1 cellular context compared by ENCODE assay signal in genomic region chr3:23945903-23946751, GRCh38.
A peak's percentile ranks its signal among the peaks of the same experiment; 100 is the strongest.
TF ChIP-seq lines count a peak whose summit lies in the region.

No MANE protein-coding gene starts in this region.

TF ChIP-seq in HepG2, 621 proteins besides CTCF, POLR2A, EP300 and RAD21 (continued from another document and continues in another):
- TF ChIP-seq, protein P1, sequence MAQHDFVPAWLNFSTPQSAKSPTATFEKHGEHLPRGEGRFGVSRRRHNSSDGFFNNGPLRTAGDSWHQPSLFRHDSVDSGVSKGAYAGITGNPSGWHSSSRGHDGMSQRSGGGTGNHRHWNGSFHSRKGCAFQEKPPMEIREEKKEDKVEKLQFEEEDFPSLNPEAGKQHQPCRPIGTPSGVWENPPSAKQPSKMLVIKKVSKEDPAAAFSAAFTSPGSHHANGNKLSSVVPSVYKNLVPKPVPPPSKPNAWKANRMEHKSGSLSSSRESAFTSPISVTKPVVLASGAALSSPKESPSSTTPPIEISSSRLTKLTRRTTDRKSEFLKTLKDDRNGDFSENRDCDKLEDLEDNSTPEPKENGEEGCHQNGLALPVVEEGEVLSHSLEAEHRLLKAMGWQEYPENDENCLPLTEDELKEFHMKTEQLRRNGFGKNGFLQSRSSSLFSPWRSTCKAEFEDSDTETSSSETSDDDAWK (CRISPR knock-in tag; IDR thresholded peaks at IDR 0.05) = no peak
- TF ChIP-seq MBD4 (IDR thresholded peaks at IDR 0.05; ENCODE audit: borderline replicate concordance, low read length) = no peak
- no peak for TF ChIP-seq NR2F6 (IDR thresholded peaks at IDR 0.05)
- peak; percentile 34; the same call in 1 of the 2 replicates for TF ChIP-seq NR2F6 (CRISPR knock-in tag; IDR thresholded peaks at IDR 0.05)
- no peak for TF ChIP-seq HOXA9 (CRISPR knock-in tag; IDR thresholded peaks at IDR 0.05; ENCODE audit: borderline replicate concordance)
- no peak for TF ChIP-seq FOXM1 (CRISPR knock-in tag; IDR thresholded peaks at IDR 0.05)
- TF ChIP-seq CBX2 (IDR thresholded peaks at IDR 0.05; ENCODE audit: low read depth, low read length) = no peak
- no peak for TF ChIP-seq CBX2 (CRISPR knock-in tag; IDR thresholded peaks at IDR 0.05; ENCODE audit: low read depth)
- peak; percentile 82 for TF ChIP-seq ZNF564 (CRISPR knock-in tag; IDR thresholded peaks at IDR 0.05)
- TF ChIP-seq KLF12 (CRISPR knock-in tag; IDR thresholded peaks at IDR 0.05; ENCODE audit: borderline replicate concordance) = peak; percentile 47; the same call in 1 of the 2 replicates
- no peak; the same call in 1 of the 2 replicates for TF ChIP-seq DR1 (CRISPR knock-in tag; IDR thresholded peaks at IDR 0.05)
- TF ChIP-seq ERF (CRISPR knock-in tag; IDR thresholded peaks at IDR 0.05) = peak; percentile 70; the same call in 1 of the 2 replicates
- TF ChIP-seq CCAR2 (optimal IDR thresholded peaks at IDR 0.05; ENCODE audit: low read depth, low read length) = no peak
- peak; percentile 58 for TF ChIP-seq TAF1 (CRISPR knock-in tag; IDR thresholded peaks at IDR 0.05)
- no peak for TF ChIP-seq KLF9 (CRISPR knock-in tag; IDR thresholded peaks at IDR 0.05; ENCODE audit: low read depth)
- TF ChIP-seq SIX1 (CRISPR knock-in tag; IDR thresholded peaks at IDR 0.05; ENCODE audit: borderline replicate concordance) = no peak
- 0 out of 2 replicates have a peak, but pooled peaks have one; percentile 19 for TF ChIP-seq RFX5 (IDR thresholded peaks at IDR 0.05; ENCODE audit: low read depth, low read length)
- TF ChIP-seq SOX13 (IDR thresholded peaks at IDR 0.05) = no peak
- TF ChIP-seq SOX13 (CRISPR knock-in tag; conservative IDR thresholded peaks at IDR 0.05 in 1 of 2, IDR thresholded peaks at IDR 0.05 in 1 of 2) = peak in 1 of 2 experiments; percentile 52; a peak in 2 of 4 replicates
- 0 out of 2 replicates have a peak, but pooled peaks have one; percentile 47 for TF ChIP-seq ZNF225 (CRISPR knock-in tag; IDR thresholded peaks at IDR 0.05)
- TF ChIP-seq XRCC5 (optimal IDR thresholded peaks at IDR 0.05; ENCODE audit: low read length) = peak; percentile 39
- TF ChIP-seq PPARG (CRISPR knock-in tag; conservative IDR thresholded peaks at IDR 0.05) = peak; percentile 57; the same call in 1 of the 2 replicates
- no peak for TF ChIP-seq HHEX (CRISPR knock-in tag; IDR thresholded peaks at IDR 0.05)
- TF ChIP-seq, protein P2, sequence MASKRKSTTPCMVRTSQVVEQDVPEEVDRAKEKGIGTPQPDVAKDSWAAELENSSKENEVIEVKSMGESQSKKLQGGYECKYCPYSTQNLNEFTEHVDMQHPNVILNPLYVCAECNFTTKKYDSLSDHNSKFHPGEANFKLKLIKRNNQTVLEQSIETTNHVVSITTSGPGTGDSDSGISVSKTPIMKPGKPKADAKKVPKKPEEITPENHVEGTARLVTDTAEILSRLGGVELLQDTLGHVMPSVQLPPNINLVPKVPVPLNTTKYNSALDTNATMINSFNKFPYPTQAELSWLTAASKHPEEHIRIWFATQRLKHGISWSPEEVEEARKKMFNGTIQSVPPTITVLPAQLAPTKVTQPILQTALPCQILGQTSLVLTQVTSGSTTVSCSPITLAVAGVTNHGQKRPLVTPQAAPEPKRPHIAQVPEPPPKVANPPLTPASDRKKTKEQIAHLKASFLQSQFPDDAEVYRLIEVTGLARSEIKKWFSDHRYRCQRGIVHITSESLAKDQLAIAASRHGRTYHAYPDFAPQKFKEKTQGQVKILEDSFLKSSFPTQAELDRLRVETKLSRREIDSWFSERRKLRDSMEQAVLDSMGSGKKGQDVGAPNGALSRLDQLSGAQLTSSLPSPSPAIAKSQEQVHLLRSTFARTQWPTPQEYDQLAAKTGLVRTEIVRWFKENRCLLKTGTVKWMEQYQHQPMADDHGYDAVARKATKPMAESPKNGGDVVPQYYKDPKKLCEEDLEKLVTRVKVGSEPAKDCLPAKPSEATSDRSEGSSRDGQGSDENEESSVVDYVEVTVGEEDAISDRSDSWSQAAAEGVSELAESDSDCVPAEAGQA (IDR thresholded peaks at IDR 0.05; ENCODE audit: low read depth) = 0 out of 2 replicates have a peak, but pooled peaks have one; percentile 26
- TF ChIP-seq, protein P2 (CRISPR knock-in tag; IDR thresholded peaks at IDR 0.05; ENCODE audit: borderline replicate concordance) = 0 out of 2 replicates have a peak, but pooled peaks have one; percentile 67
- peak; percentile 63; the same call in 1 of the 2 replicates for TF ChIP-seq NFKB2 (CRISPR knock-in tag; IDR thresholded peaks at IDR 0.05; ENCODE audit: borderline replicate concordance)
- TF ChIP-seq ZMYM4 (CRISPR knock-in tag; IDR thresholded peaks at IDR 0.05) = peak; percentile 86
- TF ChIP-seq ARNT (IDR thresholded peaks at IDR 0.05) = no peak
- TF ChIP-seq TARDBP (CRISPR knock-in tag; IDR thresholded peaks at IDR 0.05) = peak; percentile 62; the same call in 1 of the 2 replicates
- 0 out of 2 replicates have a peak, but pooled peaks have one; percentile 88 for TF ChIP-seq GLI4 (CRISPR knock-in tag; IDR thresholded peaks at IDR 0.05; ENCODE audit: borderline replicate concordance)
- TF ChIP-seq ARNTL (CRISPR knock-in tag; IDR thresholded peaks at IDR 0.05) = peak; percentile 100
- TF ChIP-seq ATRX (CRISPR knock-in tag; IDR thresholded peaks at IDR 0.05; ENCODE audit: borderline replicate concordance) = no peak
- TF ChIP-seq SP140L (CRISPR knock-in tag; IDR thresholded peaks at IDR 0.05; ENCODE audit: borderline replicate concordance) = no peak
- TF ChIP-seq, protein P3, sequence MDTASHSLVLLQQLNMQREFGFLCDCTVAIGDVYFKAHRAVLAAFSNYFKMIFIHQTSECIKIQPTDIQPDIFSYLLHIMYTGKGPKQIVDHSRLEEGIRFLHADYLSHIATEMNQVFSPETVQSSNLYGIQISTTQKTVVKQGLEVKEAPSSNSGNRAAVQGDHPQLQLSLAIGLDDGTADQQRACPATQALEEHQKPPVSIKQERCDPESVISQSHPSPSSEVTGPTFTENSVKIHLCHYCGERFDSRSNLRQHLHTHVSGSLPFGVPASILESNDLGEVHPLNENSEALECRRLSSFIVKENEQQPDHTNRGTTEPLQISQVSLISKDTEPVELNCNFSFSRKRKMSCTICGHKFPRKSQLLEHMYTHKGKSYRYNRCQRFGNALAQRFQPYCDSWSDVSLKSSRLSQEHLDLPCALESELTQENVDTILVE (CRISPR knock-in tag; IDR thresholded peaks at IDR 0.05) = no peak; the same call in 1 of the 2 replicates
- TF ChIP-seq ZFP41 (CRISPR knock-in tag; IDR thresholded peaks at IDR 0.05; ENCODE audit: borderline replicate concordance) = peak; percentile 72; the same call in 1 of the 2 replicates
- TF ChIP-seq GATA4 (IDR thresholded peaks at IDR 0.05; ENCODE audit: borderline replicate concordance, low read depth) = no peak
- TF ChIP-seq SSRP1 (CRISPR knock-in tag; IDR thresholded peaks at IDR 0.05) = no peak
- TF ChIP-seq ZNF570 (CRISPR knock-in tag; IDR thresholded peaks at IDR 0.05; ENCODE audit: borderline replicate concordance) = no peak
- peak; percentile 69; the same call in 1 of the 2 replicates for TF ChIP-seq ZNF446 (CRISPR knock-in tag; IDR thresholded peaks at IDR 0.05)
- no peak for TF ChIP-seq ATM (IDR thresholded peaks at IDR 0.05; ENCODE audit: borderline replicate concordance)
- TF ChIP-seq ZFP36 (IDR thresholded peaks at IDR 0.05; ENCODE audit: borderline replicate concordance, low read depth, low read length, partially characterized antibody) = no peak
- TF ChIP-seq SIN3B (IDR thresholded peaks at IDR 0.05; ENCODE audit: low read length) = no peak
- peak; percentile 65; the same call in 1 of the 2 replicates for TF ChIP-seq ZNF281 (CRISPR knock-in tag; IDR thresholded peaks at IDR 0.05; ENCODE audit: borderline replicate concordance)
- TF ChIP-seq HOXA7 (CRISPR knock-in tag; IDR thresholded peaks at IDR 0.05) = no peak
- peak; percentile 55 for TF ChIP-seq HNRNPK (IDR thresholded peaks at IDR 0.05; ENCODE audit: low read depth, low read length, poor library complexity, severe bottlenecking)
- TF ChIP-seq SIN3A (IDR thresholded peaks at IDR 0.05; ENCODE audit: borderline replicate concordance, low read depth, low read length) = no peak
- no peak for TF ChIP-seq MYNN (CRISPR knock-in tag; IDR thresholded peaks at IDR 0.05; ENCODE audit: low read depth)
- 0 out of 2 replicates have a peak, but pooled peaks have one; percentile 19 for TF ChIP-seq ZNF468 (CRISPR knock-in tag; IDR thresholded peaks at IDR 0.05)
- peak; percentile 84; the same call in 1 of the 2 replicates for TF ChIP-seq DMAP1 (CRISPR knock-in tag; IDR thresholded peaks at IDR 0.05)
- peak; percentile 88; the same call in 1 of the 2 replicates for TF ChIP-seq KAT7 (CRISPR knock-in tag; IDR thresholded peaks at IDR 0.05; ENCODE audit: borderline replicate concordance)
- peak; percentile 46; the same call in 1 of the 2 replicates for TF ChIP-seq ZNF503 (CRISPR knock-in tag; IDR thresholded peaks at IDR 0.05)
- peak; percentile 66 for TF ChIP-seq PHF21A (CRISPR knock-in tag; IDR thresholded peaks at IDR 0.05)
- peak; percentile 50; the same call in 1 of the 2 replicates for TF ChIP-seq ZNF138 (CRISPR knock-in tag; IDR thresholded peaks at IDR 0.05; ENCODE audit: low read depth)
- TF ChIP-seq ZKSCAN5 (CRISPR knock-in tag; IDR thresholded peaks at IDR 0.05) = no peak
- no peak for TF ChIP-seq ZNF207 (IDR thresholded peaks at IDR 0.05; ENCODE audit: borderline replicate concordance)
- no peak for TF ChIP-seq HOXA5 (CRISPR knock-in tag; IDR thresholded peaks at IDR 0.05)
- no peak for TF ChIP-seq PBX2 (CRISPR knock-in tag; IDR thresholded peaks at IDR 0.05)
- TF ChIP-seq TGIF2 (CRISPR knock-in tag; IDR thresholded peaks at IDR 0.05) = no peak; the same call in 1 of the 2 replicates
- TF ChIP-seq XBP1 (CRISPR knock-in tag; IDR thresholded peaks at IDR 0.05) = no peak
- no peak for TF ChIP-seq ZBTB7A (CRISPR knock-in tag; IDR thresholded peaks at IDR 0.05)
